ENCODE assay signal across 9 cellular contexts in genomic region chr16:2124694-2125444, GRCh38. TPM values are rescaled to one million over a fixed set of nuclear protein-coding genes. Genes with fewer than 3 reads are reported as not detected.
DNase-seq lines count a peak whose midpoint lies in the region; ATAC-seq, FAIRE-seq and TF ChIP-seq lines count a peak whose summit lies in the region.
"Not testable (repeated sequence)": the region's sequence is repeated elsewhere in the genome, so short reads cannot be mapped to it uniquely, and the experiment has no call there.
"Had no signal": no experiment of that assay in that cellular context is flagged by ENCODE, and none has a peak within 500 bp of the region (broad histone marks: within the 10 kb centered on the region; RNA-seq: fewer than 3 reads in every experiment).

No MANE protein-coding gene starts in this region.

- H3K9me2 ChIP-seq in GM23338 (ENCODE audit: insufficient read depth) = not testable (repeated sequence)

- H4K20me1 ChIP-seq in GM23338 (replicated peaks; ENCODE audit: insufficient read depth); endothelial cell of umbilical vein (replicated peaks; ENCODE audit: control insufficient read depth, extremely low read depth, insufficient read depth, low read length): not testable (repeated sequence)

- peak overlapping the region; percentile 61 for H3K9ac ChIP-seq in endothelial cell of umbilical vein (replicated peaks; ENCODE audit: extremely low read depth, insufficient read depth, low read length)

- peak overlapping the region; percentile 67 for H3K27ac Mint-ChIP-seq in GM23338

- peak; percentile 13 for ATAC-seq in GM23338

- DNase-seq in A673 (ENCODE audit: low spot score) (peak; percentile 79), NCI-H2227 (lab: John Stamatoyannopoulos, UW; ENCODE audit: unreplicated experiment) (peak; percentile 38), amniotic stem cell (lab: John Stamatoyannopoulos, UW) (peak; percentile 51), endothelial cell of umbilical vein (ENCODE audit: low read depth, low spot score) (peak; percentile 74), hepatic stellate cell (ENCODE audit: low spot score) (peak; percentile 47), myocyte (ENCODE audit: low read depth) (peak; percentile 78)
- DNase-seq in GM23338 (ENCODE audit: low spot score) = not testable (repeated sequence)

- not testable (repeated sequence) for BruUV-seq in A673 (replicated peaks; lab: Mats Ljungman, UMichigan)
- TSS peak; percentile 91 for BruUV-seq in endothelial cell of umbilical vein (replicated peaks; lab: Mats Ljungman, UMichigan)

- H3K9me1 ChIP-seq in endothelial cell of umbilical vein (replicated peaks; ENCODE audit: control insufficient read depth, extremely low read depth, insufficient read depth, low read length) = not testable (repeated sequence)

- not testable (repeated sequence) for H3K27me3 ChIP-seq in A673 (replicated peaks; ENCODE audit: insufficient read depth, low read depth, low read length, poor library complexity); GM23338 (ENCODE audit: insufficient read depth); endothelial cell of umbilical vein (ENCODE audit: control insufficient read depth in 2 of 2, insufficient read depth in 2 of 2, low read length in 2 of 2)

- not testable (repeated sequence) for TF ChIP-seq CTCF in A673 (conservative IDR thresholded peaks at IDR 0.05; ENCODE audit: low read depth, low read length); GM23338 (conservative IDR thresholded peaks at IDR 0.05; ENCODE audit: low read depth in 2 of 2); endothelial cell of umbilical vein (IDR thresholded peaks at IDR 0.05; ENCODE audit: extremely low read depth in 1 of 2, insufficient read depth in 1 of 2, low read depth in 1 of 2, low read length in 2 of 2)

- H3K36me3 ChIP-seq in A673 (ENCODE audit: insufficient read depth, low read length, poor library complexity, severe bottlenecking); GM23338 (ENCODE audit: insufficient read depth); endothelial cell of umbilical vein (ENCODE audit: control insufficient read depth in 2 of 2, extremely low read depth in 1 of 2, insufficient read depth in 2 of 2, low read length in 2 of 2): not testable (repeated sequence)

- peaks cover 33% of the 10 kb centered on the region for H3K79me2 ChIP-seq in GM23338 (replicated peaks; ENCODE audit: insufficient read depth)
- peaks cover 30% of the 10 kb centered on the region for H3K79me2 ChIP-seq in endothelial cell of umbilical vein (ENCODE audit: control insufficient read depth, insufficient read depth, low read length)

- dilution Hi-C loops in endothelial cell of umbilical vein (cut with MboI; ENCODE audit: extremely low pct_ligation_motif_present, low sequenced_read_pairs) = not testable (repeated sequence)

- POLR2A ChIA-PET in A673 (lab: Charles Lee; ENCODE audit: low non-redundant PET); endothelial cell of umbilical vein (lab: Charles Lee): not testable (repeated sequence)

- H3K4me2 ChIP-seq in GM23338 (peak overlapping the region; percentile 48; the same call in 1 of the 2 replicates), endothelial cell of umbilical vein (ENCODE audit: insufficient read depth, low read length) (peak overlapping the region; percentile 29)

- not testable (repeated sequence) for H3K9me3 ChIP-seq in A673 (ENCODE audit: low read depth, low read length, poor library complexity, severe bottlenecking); endothelial cell of umbilical vein (replicated peaks; ENCODE audit: control insufficient read depth, insufficient read depth, low read length)

- H3F3A ChIP-seq in GM23338 (replicated peaks; ENCODE audit: low read depth) = not testable (repeated sequence)

- H2AFZ ChIP-seq in GM23338; endothelial cell of umbilical vein (ENCODE audit: low read depth, low read length): not testable (repeated sequence)

- H3K4me3 ChIP-seq in A673 (ENCODE audit: low read depth, low read length, poor library complexity, severe bottlenecking) = peak overlapping the region; percentile 17
- not testable (repeated sequence) for H3K4me3 ChIP-seq in GM23338
- peak overlapping the region in 1 of 3 experiments; percentile 12 for H3K4me3 ChIP-seq in endothelial cell of umbilical vein (replicated peaks in 1 of 3; ENCODE audit: insufficient read depth in 1 of 3, low read depth in 1 of 3, low read length in 3 of 3)
- H3K4me3 ChIP-seq in skin epidermis = peak overlapping the region in 2 of 7 experiments; percentile 17 to 20

- peak; percentile 100 for FAIRE-seq in endothelial cell of umbilical vein (lab: Jason Lieb, UNC)

- intact Hi-C loops in A673 (cut with micrococcal nuclease; ENCODE audit: unreplicated experiment); endothelial cell of umbilical vein (cut with micrococcal nuclease): not testable (repeated sequence)

- peaks cover 31% of the 10 kb centered on the region for H3K4me1 ChIP-seq in A673 (ENCODE audit: insufficient read depth, low read length, poor library complexity, severe bottlenecking)
- not testable (repeated sequence) for H3K4me1 ChIP-seq in GM23338 (ENCODE audit: insufficient read depth)
- peaks cover 37% of the 10 kb centered on the region for H3K4me1 ChIP-seq in endothelial cell of umbilical vein (ENCODE audit: control insufficient read depth, extremely low read depth, insufficient read depth, low read length)

- H3K4me3 Mint-ChIP-seq in GM23338 = peak overlapping the region; percentile 46

- H3K36me3 Mint-ChIP-seq in GM23338 (ENCODE audit: low read depth) = not testable (repeated sequence)

- CTCF ChIA-PET in A673 (lab: Charles Lee) (interaction anchor here (0.5 kb wide), 1 partner anchor 1291 kb away, joined by 5 read pairs; no protein-coding TSS in a partner anchor), endothelial cell of umbilical vein (lab: Charles Lee) (interaction anchor here (1.2 to 1.3 kb wide), 2 partner anchors 16 to 121 kb away, joined by 3 to 6 read pairs; no protein-coding TSS in a partner anchor)

- H3K4me1 Mint-ChIP-seq in GM23338 = peaks cover 24% of the 10 kb centered on the region

- not testable (repeated sequence) for TF ChIP-seq POLR2A in endothelial cell of umbilical vein (IDR thresholded peaks at IDR 0.05; ENCODE audit: low read depth, low read length)

- H3K27ac ChIP-seq in A673 (ENCODE audit: low read depth, low read length, poor library complexity, severe bottlenecking) (peak overlapping the region; percentile 90), endothelial cell of umbilical vein (ENCODE audit: insufficient read depth, low read depth, low read length) (peak overlapping the region; percentile 91), skin epidermis (peak overlapping the region in 20 of 21 experiments; percentile 28 to 93 (median 84))
- H3K27ac ChIP-seq in GM23338 (ENCODE audit: low read depth) = not testable (repeated sequence)

- H3K9me3 Mint-ChIP-seq in GM23338 = not testable (repeated sequence)

- not testable (repeated sequence) for H3K27me3 Mint-ChIP-seq in GM23338 (ENCODE audit: insufficient read depth, low read depth, poor library complexity)

TF ChIP-seq in endothelial cell of umbilical vein, 7 proteins besides CTCF, POLR2A, EP300 and RAD21:
- TF ChIP-seq JUN (IDR thresholded peaks at IDR 0.05; ENCODE audit: borderline replicate concordance, insufficient read depth, insufficient read length, low read depth) = peak; percentile 41

RNA-seq across cellular contexts. Expression of gene PKD1, which starts 10.8 kb away (rescaled TPM):
- total RNA-seq in A673 (2021) (121 and 141 TPM in 2 replicates), endothelial cell of umbilical vein (92.1 and 102 TPM in 2 replicates), myocyte (180 and 198 TPM in 2 replicates)
- total RNA-seq in GM23338 (2014; rRNA removed; shearing (Covaris generic)) = 75.5 and 107 TPM in 2 replicates
- polyA plus RNA-seq in GM23338 (2016; fragmentation: Nextera tagmentation; extraction: Ambion mirVana) (18.5 and 21.1 TPM in 2 replicates), endothelial cell of umbilical vein (52.5 and 62.3 TPM in 2 replicates)
- 20.5 and 29.6 TPM in 2 replicates for polyA plus RNA-seq in endothelial cell of umbilical vein (2011; cell fraction: cytosol; rRNA removed)
- 217 and 232 TPM in 2 replicates for polyA plus RNA-seq in endothelial cell of umbilical vein (2011; cell fraction: nucleus; rRNA removed)
- polyA plus RNA-seq in endothelial cell of umbilical vein (2012) = 29.5 and 54.6 TPM in 2 replicates
- polyA minus RNA-seq in endothelial cell of umbilical vein = 44.6 and 60.3 TPM in 2 replicates
- 26.5 TPM for polyA minus RNA-seq in endothelial cell of umbilical vein (2011; cell fraction: cytosol; rRNA and poly(A)+ RNA removed)
- polyA minus RNA-seq in endothelial cell of umbilical vein (2011; cell fraction: nucleus; rRNA and poly(A)+ RNA removed) = 88.4 and 152 TPM in 2 replicates
- 142 TPM for polyA plus RNA-seq in myocyte (2012)

RNA-seq across cellular contexts. Expression of gene RAB26, which starts 23.6 kb away (rescaled TPM):
- total RNA-seq in A673 (2021) (0.49 and 1.7 TPM in 2 replicates), endothelial cell of umbilical vein (0.91 and 1.6 TPM in 2 replicates), myocyte (0.91 and 1.9 TPM in 2 replicates)
- 3.7 and 4.1 TPM in 2 replicates for total RNA-seq in GM23338 (2014; rRNA removed; shearing (Covaris generic))
- polyA plus RNA-seq in GM23338 (2016; fragmentation: Nextera tagmentation; extraction: Ambion mirVana) (8.7 and 11.6 TPM in 2 replicates), endothelial cell of umbilical vein (2.0 and 3.1 TPM in 2 replicates)
- polyA plus RNA-seq in endothelial cell of umbilical vein (2011; cell fraction: cytosol; rRNA removed) = 1.1 and 1.8 TPM in 2 replicates
- polyA plus RNA-seq in endothelial cell of umbilical vein (2011; cell fraction: nucleus; rRNA removed) = 11.3 and 12.3 TPM in 2 replicates
- 0.82 and 1.3 TPM in 2 replicates for polyA plus RNA-seq in endothelial cell of umbilical vein (2012)
- polyA minus RNA-seq in endothelial cell of umbilical vein = 1.3 and 1.8 TPM in 2 replicates
- polyA minus RNA-seq in endothelial cell of umbilical vein (2011; cell fraction: cytosol; rRNA and poly(A)+ RNA removed) = 6.5 TPM
- polyA minus RNA-seq in endothelial cell of umbilical vein (2011; cell fraction: nucleus; rRNA and poly(A)+ RNA removed) = 1.3 and 2.3 TPM in 2 replicates
- polyA plus RNA-seq in myocyte (2012) = 1.6 TPM
- total RNA-seq: mesenteric fat pad had no signal

RNA-seq across cellular contexts. Expression of gene TRAF7, which starts 30.7 kb away (rescaled TPM):
- total RNA-seq in A673 (2021) = 96.7 and 97.4 TPM in 2 replicates
- 133 and 143 TPM in 2 replicates for total RNA-seq in GM23338 (2014; rRNA removed; shearing (Covaris generic))
- 36.4 and 41.4 TPM in 2 replicates for polyA plus RNA-seq in GM23338 (2016; fragmentation: Nextera tagmentation; extraction: Ambion mirVana)
- 141 and 159 TPM in 2 replicates for total RNA-seq in endothelial cell of umbilical vein
- polyA plus RNA-seq in endothelial cell of umbilical vein = 175 and 191 TPM in 2 replicates
- 135 and 165 TPM in 2 replicates for polyA plus RNA-seq in endothelial cell of umbilical vein (2011; cell fraction: cytosol; rRNA removed)
- polyA plus RNA-seq in endothelial cell of umbilical vein (2011; cell fraction: nucleus; rRNA removed) = 229 and 253 TPM in 2 replicates
- polyA plus RNA-seq in endothelial cell of umbilical vein (2012) = 99.6 and 120 TPM in 2 replicates
- polyA minus RNA-seq in endothelial cell of umbilical vein = 121 and 138 TPM in 2 replicates
- polyA minus RNA-seq in endothelial cell of umbilical vein (2011; cell fraction: cytosol; rRNA and poly(A)+ RNA removed) = 49.9 TPM
- polyA minus RNA-seq in endothelial cell of umbilical vein (2011; cell fraction: nucleus; rRNA and poly(A)+ RNA removed) = 41.3 and 68.6 TPM in 2 replicates
- total RNA-seq in myocyte = 95.8 and 120 TPM in 2 replicates
- polyA plus RNA-seq in myocyte (2012) = 120 TPM
